ENCODE assay signal across 8 cellular contexts in genomic region chr6:49775043-49775442, GRCh38. TPM values are rescaled to one million over a fixed set of nuclear protein-coding genes. Genes with fewer than 3 reads are reported as not detected.
"Had no signal": no experiment of that assay in that cellular context is flagged by ENCODE, and none has a peak within 500 bp of the region (broad histone marks: within the 10 kb centered on the region; RNA-seq: fewer than 3 reads in every experiment).

No MANE protein-coding gene starts in this region.

- H3K36me3 ChIP-seq: HAP-1 had no signal

- H3K4me3 ChIP-seq: GM23248, HAP-1 had no signal

- H3K9ac ChIP-seq: GM23248 had no signal

- H3K4me1 ChIP-seq: HAP-1 had no signal

- H3K9me3 ChIP-seq: HAP-1 had no signal

- H3K27ac ChIP-seq: GM23248 had no signal

- DNase-seq: GM23248, GOT3, H7, IMR-90, KBM-7 had no signal

- H2AFZ ChIP-seq: GM23248 had no signal

RNA-seq across cellular contexts. Expression of gene PGK2, which starts 12.0 kb away (rescaled TPM):
- total RNA-seq: GM23248, H4, H7, HT-29, IMR-90 had no signal
- polyA plus RNA-seq: GM23248, IMR-90 had no signal

RNA-seq across cellular contexts. Expression of gene CRISP3, which starts 30.9 kb away (rescaled TPM):
- total RNA-seq: GM23248, H4, H7, HT-29, IMR-90 had no signal
- polyA plus RNA-seq: GM23248, IMR-90 had no signal
